In genomic region chr2:222903234-222904220, GRCh38 we compare ENCODE assay signal across 8 cellular contexts. TPM values are rescaled to one million over a fixed set of nuclear protein-coding genes. Genes with fewer than 3 reads are reported as not detected.
DNase-seq lines count a peak whose midpoint lies in the region; ATAC-seq and TF ChIP-seq lines count a peak whose summit lies in the region.

No MANE protein-coding gene starts in this region.

- intact Hi-C loops in spleen (cut with DNase I; ENCODE audit: low total_unique reads): loop anchor here (2.0 kb wide), 1 partner anchor 195 kb away; no protein-coding TSS in a partner anchor

- ATAC-seq in GM18907 (IDR thresholded peaks at IDR 0.05; ENCODE audit: unreplicated experiment) (peak; percentile 93), HG03103 (IDR thresholded peaks at IDR 0.05; ENCODE audit: low read depth, unreplicated experiment) (peak; percentile 80)

- H3K27me3 ChIP-seq in right atrium auricular region: no peaks in the 10 kb centered on the region
- H3K27me3 ChIP-seq in spleen (replicated peaks in 1 of 7): no peaks in the 10 kb centered on the region

- H3K9me3 ChIP-seq in right atrium auricular region: no peaks in the 10 kb centered on the region
- no peaks in the 10 kb centered on the region for H3K9me3 ChIP-seq in spleen

- H3K4me3 ChIP-seq in right atrium auricular region (no peak overlapping the region), spleen (no peak overlapping the region)

- WGBS in spleen, 5 donors: 90 to 96% (median 93%) methylated on average over 15 to 16 of the region's 16 CpGs

- no peak overlapping the region for H3K27ac ChIP-seq in right atrium auricular region
- H3K27ac ChIP-seq in spleen: no peak overlapping the region

- TF ChIP-seq POLR2A in spleen (IDR thresholded peaks at IDR 0.05): no peak

- in situ Hi-C loops in Caki2 (cut with HindIII; ENCODE audit: low pct_unique_long_range_greater_than_20kb, low sequenced_read_pairs): no loop called here

- peaks cover 0 to 23% of the 10 kb centered on the region in 2 donors for H3K4me1 ChIP-seq in right atrium auricular region
- H3K4me1 ChIP-seq in spleen: peaks cover 0 to 55% (median 3%) of the 10 kb centered on the region in 6 donors

- H3K36me3 ChIP-seq in right atrium auricular region (no peaks in the 10 kb centered on the region), spleen (peaks cover 0 to 50% (median 0%) of the 10 kb centered on the region in 6 donors)

- TF ChIP-seq CTCF in right atrium auricular region (IDR thresholded peaks at IDR 0.05) (peak; percentile 35 to 78), spleen (IDR thresholded peaks at IDR 0.05 in 8 of 11, conservative IDR thresholded peaks at IDR 0.05 in 3 of 11) (peak in 10 of 11 experiments; percentile 24 to 76 (median 66))

- DNase-seq in Caki2 (ENCODE audit: low read depth): peak; percentile 44
- peak; percentile 6 for DNase-seq in NCI-H526 treated with DMSO at 0.1 percent for 48 hours (lab: John Stamatoyannopoulos, UW)
- peak; percentile 20 for DNase-seq in activated naive CD4-positive, alpha-beta T cell treated with anti-CD3 and anti-CD28 coated beads, Interleukin-2, amount 50 U/mL, for 16 hours
- DNase-seq in right atrium auricular region (ENCODE audit: low spot score): no peak
- no peak for DNase-seq in spleen
- no peak for DNase-seq in HuH-7.5 (ENCODE audit: low spot score)

RNA-seq across cellular contexts. Expression of gene ACSL3, which starts 42.7 kb away (rescaled TPM):
- 100 and 171 TPM in 2 replicates for total RNA-seq in Caki2 (2014; rRNA removed; shearing (Covaris generic); ENCODE audit: low replicate concordance)
- total RNA-seq in right atrium auricular region (10 to 100 TPM; 29.0 to 35.7 TPM), spleen (10 to 100 TPM; 34.5 to 50.2 (median 45.3) TPM)
- 1 to 10 TPM; 7.5 to 9.8 (median 9.7) TPM for polyA plus RNA-seq in spleen

Comparison
In these comparisons a context has a peak if more than half of its experiments do, and no peak if none do; other contexts are left out.
1. DNase-seq: peak in Caki2 (single experiment), NCI-H526 treated with DMSO at 0.1 percent for 48 hours (single experiment) and activated naive CD4-positive, alpha-beta T cell treated with anti-CD3 and anti-CD28 coated beads, Interleukin-2, amount 50 U/mL, for 16 hours (single experiment); none in right atrium auricular region (single experiment), spleen (single experiment) and HuH-7.5 (single experiment).